28 cellular contexts compared by ENCODE assay signal in genomic region chr1:227910506-227910905, GRCh38. TPM values are rescaled to one million over a fixed set of nuclear protein-coding genes. Genes with fewer than 3 reads are reported as not detected.
DNase-seq lines count a peak whose midpoint lies in the region; TF ChIP-seq lines count a peak whose summit lies in the region.
"Had no signal": no experiment of that assay in that cellular context is flagged by ENCODE, and none has a peak within 500 bp of the region (broad histone marks: within the 10 kb centered on the region; RNA-seq: fewer than 3 reads in every experiment).

No MANE protein-coding gene starts in this region.

- no peaks in the 10 kb centered on the region for H3K36me3 ChIP-seq in BLaER1
- H3K36me3 ChIP-seq in adipocyte (ENCODE audit: control insufficient read depth, insufficient read depth, low read length, severe bottlenecking): no peaks in the 10 kb centered on the region
- no peaks in the 10 kb centered on the region for H3K36me3 ChIP-seq in ovary
- H3K36me3 ChIP-seq: stomach, uterus had no signal

- H3K4me3 ChIP-seq in BLaER1: no peak overlapping the region
- H3K4me3 ChIP-seq in adipocyte (ENCODE audit: low read length): no peak overlapping the region
- H3K4me3 ChIP-seq in ovary: no peak overlapping the region
- H3K4me3 ChIP-seq: A549, psoas muscle, smooth muscle cell, stomach, uterus had no signal

- intact Hi-C loops in ovary (cut with DNase I): no loop called here

- peak overlapping the region; percentile 48 for H3K4me2 ChIP-seq in BLaER1
- H3K4me2 ChIP-seq: A549, smooth muscle cell had no signal

- no peaks in the 10 kb centered on the region for H3K9me3 ChIP-seq in BLaER1
- no peaks in the 10 kb centered on the region for H3K9me3 ChIP-seq in adipocyte (ENCODE audit: control insufficient read depth, low read length)
- no peaks in the 10 kb centered on the region for H3K9me3 ChIP-seq in ovary
- H3K9me3 ChIP-seq: A549, psoas muscle, stomach, uterus had no signal

- TF ChIP-seq EP300 in ovary (IDR thresholded peaks at IDR 0.05): no peak

- H3K27ac ChIP-seq in BLaER1: peak overlapping the region; percentile 0; the same call in 1 of the 2 replicates
- H3K27ac ChIP-seq in layer of hippocampus (ENCODE audit: low read depth, low read length): peak overlapping the region; percentile 42
- H3K27ac ChIP-seq in ovary: peak overlapping the region; percentile 41 to 80
- H3K27ac ChIP-seq: A549, psoas muscle, stomach, uterus had no signal

- peaks cover 27% of the 10 kb centered on the region for H3K4me1 ChIP-seq in BLaER1
- peaks cover 16% of the 10 kb centered on the region for H3K4me1 ChIP-seq in adipocyte (ENCODE audit: control insufficient read depth, insufficient read depth, low read length)
- H3K4me1 ChIP-seq in ovary (ENCODE audit: insufficient read depth): peaks cover 10% of the 10 kb centered on the region
- H3K4me1 ChIP-seq: A549, psoas muscle, uterus had no signal

- peak; percentile 37 for DNase-seq in adipocyte (ENCODE audit: low read depth)
- DNase-seq in ovary: peak in 3 of 5 donors; percentile 30 to 60 (median 44)
- DNase-seq in NCI-H128 (lab: John Stamatoyannopoulos, UW; ENCODE audit: unreplicated experiment): no peak
- no peak for DNase-seq in AG08395 (ENCODE audit: low spot score)
- DNase-seq in T1000 (lab: John Stamatoyannopoulos, UW): no peak
- no peak for DNase-seq in stimulated activated CD4-positive, alpha-beta T cell treated with anti-CD3 and anti-CD28 coated beads, Interleukin-4, amount 100 ng/mL, for 4 hours
- DNase-seq: activated CD4-positive, alpha-beta T cell treated with anti-CD3 and anti-CD28 coated beads, Interleukin-2, amount 10 ng/mL, durations not matched to agents 24 days and 14 days; activated CD8-positive, alpha-beta memory T cell treated with anti-CD3 and anti-CD28 coated beads, Interleukin-2, amount 50 U/mL, for 48 hours; activated effector memory CD4-positive, alpha-beta T cell treated with anti-CD3 and anti-CD28 coated beads, Interleukin-2, amount 50 U/mL, for 16 hours; activated naive CD8-positive, alpha-beta T cell treated with anti-CD3 and anti-CD28 coated beads, Interleukin-2, amount 50 U/mL, for 24 hours; C1 segment of cervical spinal cord; EL; immature natural killer cell; naive B cell; NCI-H1105 treated with DMSO at 0.1 percent for 48 hours; NCI-H2107; NCI-H524 treated with DMSO at 0.1 percent for 48 hours; psoas muscle; SHP77; stimulated activated CD4-positive, alpha-beta T cell treated with anti-CD3 and anti-CD28 coated beads, Interleukin-4, amount 100 ng/mL, for 1 hour; stomach; T-helper 1 cell; uterus had no signal

- H3K9ac ChIP-seq in BLaER1 (0 out of 2 replicates have a peak overlapping the region, but pooled peaks have one; percentile 11), adipocyte (ENCODE audit: low read length) (peak overlapping the region; percentile 59)

- no peak for TF ChIP-seq CTCF in ovary (IDR thresholded peaks at IDR 0.05)

- no peaks in the 10 kb centered on the region for H4K20me1 ChIP-seq in BLaER1

- 13 to 25% (median 16%) methylated on average over 5 of the region's 5 CpGs for WGBS in ovary, 3 donors

- TF ChIP-seq POLR2A in ovary (IDR thresholded peaks at IDR 0.05): no peak

- H3K27me3 ChIP-seq in BLaER1 (no peaks in the 10 kb centered on the region), adipocyte (replicated peaks; ENCODE audit: control insufficient read depth, insufficient read depth, low read length) (peaks cover 5% of the 10 kb centered on the region), layer of hippocampus (ENCODE audit: control insufficient read depth, insufficient read depth, low read length) (no peaks in the 10 kb centered on the region), ovary (no peaks in the 10 kb centered on the region)
- H3K27me3 ChIP-seq: stomach, uterus had no signal

RNA-seq across cellular contexts. Expression of gene WNT9A, which starts 37.2 kb away (rescaled TPM):
- 10 to 100 TPM in 3 of 7 donors, 1 to 10 TPM in 4; 3.9 to 15.9 (median 9.8) TPM for total RNA-seq in ovary
- polyA plus RNA-seq in ovary: 10 to 100 TPM in 1 of 2 donors, 1 to 10 TPM in 1; 1.1 to 10.8 TPM
- total RNA-seq: activated CD4-positive, alpha-beta T cell treated with anti-CD3 and anti-CD28 coated beads, Interleukin-2, amount 10 ng/mL, durations not matched to agents 24 days and 14 days had no signal
- polyA plus RNA-seq: HepG2, immature natural killer cell had no signal

Comparison
In these comparisons a context has a peak if more than half of its experiments do, and no peak if none do; other contexts are left out.
1. H3K27ac ChIP-seq: peak in every context shown above with its lines; median percentile 60 in ovary; 42 in layer of hippocampus; 0 in BLaER1.
2. DNase-seq: peak in adipocyte (single experiment) and ovary (3 of 5); none in NCI-H128 (single experiment), AG08395 (single experiment), T1000 (single experiment) and stimulated activated CD4-positive, alpha-beta T cell treated with anti-CD3 and anti-CD28 coated beads, Interleukin-4, amount 100 ng/mL, for 4 hours (0 of 2).